Comparison of ENCODE assay signal across 8 cellular contexts in genomic region chr13:91398413-91399188, GRCh38. TPM values are rescaled to one million over a fixed set of nuclear protein-coding genes. Genes with fewer than 3 reads are reported as not detected.
DNase-seq lines count a peak whose midpoint lies in the region; ATAC-seq and TF ChIP-seq lines count a peak whose summit lies in the region.

TSS of gene GPC5 (plus strand) at chr13:91398621.

- no peak for DNase-seq in BJ (ENCODE audit: low read depth)
- DNase-seq in GM19240 (ENCODE audit: insufficient read length, low spot score) = peak; percentile 65
- peak; percentile 67 to 88 for DNase-seq in NOMO-1 (lab: John Stamatoyannopoulos, UW; ENCODE audit: unreplicated experiment in 2 of 2)
- DNase-seq in activated CD8-positive, alpha-beta memory T cell treated with anti-CD3 and anti-CD28 coated beads, Interleukin-2, amount 50 U/mL, for 4 hours = peak; percentile 86
- DNase-seq in erythroblast (lab: John Stamatoyannopoulos, UW) = peak; percentile 78 to 85
- peak; percentile 61 for DNase-seq in stimulated activated CD8-positive, alpha-beta memory T cell treated with anti-CD3 and anti-CD28 coated beads, Interleukin-7, amount 100 ng/mL, for 24 hours (ENCODE audit: low read depth)

- no peak for TF ChIP-seq CTCF in BJ (IDR thresholded peaks at IDR 0.05; ENCODE audit: insufficient read depth, low read depth, low read length)

- H3K27ac ChIP-seq in muscle layer of duodenum (ENCODE audit: low read length) = no peak within 1 kb of the TSS

- peak within 1 kb of the TSS; percentile 39 for H3K4me3 ChIP-seq in BJ (ENCODE audit: low read depth, low read length)
- H3K4me3 ChIP-seq in muscle layer of duodenum (ENCODE audit: low read depth in 1 of 2, low read length in 2 of 2) = peak within 1 kb of the TSS; percentile 46 to 72

- H3K36me3 ChIP-seq in BJ (ENCODE audit: control insufficient read depth, insufficient read depth, low read length) (no peaks in the 10 kb centered on the region), muscle layer of duodenum (ENCODE audit: control insufficient read depth in 1 of 2, insufficient read depth in 2 of 2, low read length in 2 of 2) (no peaks in the 10 kb centered on the region)

- H3K27me3 ChIP-seq in BJ (ENCODE audit: control insufficient read depth, insufficient read depth, low read length) = peaks cover 13% of the 10 kb centered on the region
- H3K27me3 ChIP-seq in muscle layer of duodenum (ENCODE audit: low read depth, low read length) = peaks cover 31% of the 10 kb centered on the region

- TF ChIP-seq POLR2A in erythroblast (IDR thresholded peaks at IDR 0.05; ENCODE audit: low read length) = no peak

- no peaks in the 10 kb centered on the region for H3K9me3 ChIP-seq in muscle layer of duodenum (ENCODE audit: control insufficient read depth in 1 of 2, low read length in 2 of 2)

- ATAC-seq in HG03378 (IDR thresholded peaks at IDR 0.05; ENCODE audit: unreplicated experiment) = peak; percentile 83

- peaks cover 0 to 14% of the 10 kb centered on the region in 2 donors for H3K4me1 ChIP-seq in muscle layer of duodenum (ENCODE audit: control insufficient read depth in 1 of 2, insufficient read depth in 2 of 2, low read length in 2 of 2)

- CTCF ChIA-PET in BJ (lab: Yijun Ruan, JAX) = no interaction called here

- POLR2A ChIA-PET in BJ (lab: Charles Lee) = no interaction called here

RNA-seq across cellular contexts. Expression of gene GPC5, which starts in this region (rescaled TPM):
- polyA plus RNA-seq in BJ (2011; rRNA removed) = 0.18 TPM in 1 of 2 replicates, not detected in the other
- not detected in 2 replicates for polyA minus RNA-seq in BJ (2011; rRNA and poly(A)+ RNA removed)
